In the genomic region with DNA sequence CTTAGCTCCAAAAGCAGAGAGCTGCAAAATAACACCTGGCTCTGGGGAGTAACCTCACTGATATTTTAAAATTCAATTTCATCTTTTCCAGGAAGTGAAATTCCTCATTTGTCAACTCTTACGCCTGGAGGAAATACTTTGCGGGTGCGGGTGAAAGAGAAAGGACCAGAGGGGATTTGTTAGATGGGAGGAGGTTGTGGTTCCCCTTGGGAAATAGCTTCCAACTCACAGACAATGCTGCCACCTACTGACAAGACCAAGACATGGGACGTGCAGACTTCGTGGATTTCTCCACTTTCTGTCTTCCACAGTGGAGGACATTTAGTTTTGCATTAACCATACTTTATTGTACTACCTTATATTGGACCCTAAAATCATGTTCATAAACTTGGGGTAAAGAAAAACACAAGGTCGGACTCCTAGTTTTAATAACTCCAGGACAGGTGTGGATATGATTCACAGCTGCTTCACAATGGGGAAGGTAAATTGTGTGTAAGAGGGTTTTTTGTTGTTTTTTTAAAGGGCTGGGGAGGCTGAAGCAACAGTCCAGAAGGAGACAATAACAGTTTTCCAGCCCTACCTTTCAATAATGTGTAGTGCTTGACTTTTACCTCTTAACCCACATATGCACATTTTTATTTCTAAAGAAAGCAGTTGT, we compare ENCODE assay signal across 9 cellular contexts. TPM values are rescaled to one million over a fixed set of nuclear protein-coding genes. Genes with fewer than 3 reads are reported as not detected.
DNase-seq lines count a peak whose midpoint lies in the region; ATAC-seq and TF ChIP-seq lines count a peak whose summit lies in the region.
"Had no signal": no experiment of that assay in that cellular context is flagged by ENCODE, and none has a peak within 500 bp of the region (broad histone marks: within the 10 kb centered on the region; RNA-seq: fewer than 3 reads in every experiment).

No MANE protein-coding gene starts in this region.

- H3K27ac Mint-ChIP-seq in activated CD4-positive, alpha-beta T cell treated with anti-CD3 and anti-CD28 coated beads, Interleukin-2, amount 10 ng/mL, durations not matched to agents 24 days and 14 days: no peak overlapping the region

- H3K4me3 Mint-ChIP-seq in activated CD4-positive, alpha-beta T cell treated with anti-CD3 and anti-CD28 coated beads, Interleukin-2, amount 10 ng/mL, durations not matched to agents 24 days and 14 days: no peak overlapping the region

- ATAC-seq in HG03575 (IDR thresholded peaks at IDR 0.05; ENCODE audit: extremely low read depth, insufficient number of reproducible peaks, low FRiP score, unreplicated experiment) (peak; percentile 58), GM18870 (IDR thresholded peaks at IDR 0.05; ENCODE audit: unreplicated experiment) (no peak)

- H3K9me3 Mint-ChIP-seq in activated CD4-positive, alpha-beta T cell treated with anti-CD3 and anti-CD28 coated beads, Interleukin-2, amount 10 ng/mL, durations not matched to agents 24 days and 14 days: no peaks in the 10 kb centered on the region

- intact Hi-C loops in activated CD4-positive, alpha-beta T cell treated with anti-CD3 and anti-CD28 coated beads, Interleukin-2, amount 10 ng/mL, durations not matched to agents 24 days and 14 days (cut with micrococcal nuclease): loop anchor here (1.0 to 10.0 kb wide), 4 partner anchors 51 to 465 kb away; no protein-coding TSS in a partner anchor

- TF ChIP-seq CTCF in GM12873 (IDR thresholded peaks at IDR 0.05; ENCODE audit: insufficient read depth, low read depth, low read length, missing control alignments): peak; percentile 88

- H3K4me1 Mint-ChIP-seq in activated CD4-positive, alpha-beta T cell treated with anti-CD3 and anti-CD28 coated beads, Interleukin-2, amount 10 ng/mL, durations not matched to agents 24 days and 14 days: peaks cover 14% of the 10 kb centered on the region

- peaks cover 6% of the 10 kb centered on the region for H3K36me3 Mint-ChIP-seq in activated CD4-positive, alpha-beta T cell treated with anti-CD3 and anti-CD28 coated beads, Interleukin-2, amount 10 ng/mL, durations not matched to agents 24 days and 14 days (ENCODE audit: low read depth)

- no peaks in the 10 kb centered on the region for H3K27me3 Mint-ChIP-seq in activated CD4-positive, alpha-beta T cell treated with anti-CD3 and anti-CD28 coated beads, Interleukin-2, amount 10 ng/mL, durations not matched to agents 24 days and 14 days

- peak; percentile 78 for DNase-seq in NCI-H526 treated with DMSO at 0.1 percent for 48 hours (lab: John Stamatoyannopoulos, UW)
- DNase-seq in activated CD4-positive, alpha-beta T cell treated with anti-CD3 and anti-CD28 coated beads, Interleukin-2, amount 10 ng/mL, durations not matched to agents 24 days and 14 days: peak; percentile 91
- peak; percentile 77 for DNase-seq in ecto neural progenitor cell (ENCODE audit: low spot score)
- peak; percentile 94 for DNase-seq in medulla oblongata (ENCODE audit: extremely low spot score)
- peak; percentile 8 for DNase-seq in stimulated activated CD8-positive, alpha-beta memory T cell treated with anti-CD3 and anti-CD28 coated beads, Interleukin-7, amount 100 ng/mL, for 24 hours (ENCODE audit: low read depth)

RNA-seq across cellular contexts. Expression of gene FBXL14, which starts 10.8 kb away (rescaled TPM):
- 17.4 and 18.8 TPM in 2 replicates for total RNA-seq in activated CD4-positive, alpha-beta T cell treated with anti-CD3 and anti-CD28 coated beads, Interleukin-2, amount 10 ng/mL, durations not matched to agents 24 days and 14 days

RNA-seq across cellular contexts. Expression of gene WNT5B, which starts 45.5 kb away (rescaled TPM):
- 0.76 and 0.89 TPM in 2 replicates for total RNA-seq in activated CD4-positive, alpha-beta T cell treated with anti-CD3 and anti-CD28 coated beads, Interleukin-2, amount 10 ng/mL, durations not matched to agents 24 days and 14 days
- total RNA-seq: mononuclear cell had no signal

Comparison
In these comparisons a context has a peak if more than half of its experiments do, and no peak if none do; other contexts are left out.
1. DNase-seq: peak in every context shown above with its lines; median percentile 94 in medulla oblongata; 91 in activated CD4-positive, alpha-beta T cell treated with anti-CD3 and anti-CD28 coated beads, Interleukin-2, amount 10 ng/mL, durations not matched to agents 24 days and 14 days; 78 in NCI-H526 treated with DMSO at 0.1 percent for 48 hours; 77 in ecto neural progenitor cell; 8 in stimulated activated CD8-positive, alpha-beta memory T cell treated with anti-CD3 and anti-CD28 coated beads, Interleukin-7, amount 100 ng/mL, for 24 hours.